15 cellular contexts compared by ENCODE assay signal in the genomic region with DNA sequence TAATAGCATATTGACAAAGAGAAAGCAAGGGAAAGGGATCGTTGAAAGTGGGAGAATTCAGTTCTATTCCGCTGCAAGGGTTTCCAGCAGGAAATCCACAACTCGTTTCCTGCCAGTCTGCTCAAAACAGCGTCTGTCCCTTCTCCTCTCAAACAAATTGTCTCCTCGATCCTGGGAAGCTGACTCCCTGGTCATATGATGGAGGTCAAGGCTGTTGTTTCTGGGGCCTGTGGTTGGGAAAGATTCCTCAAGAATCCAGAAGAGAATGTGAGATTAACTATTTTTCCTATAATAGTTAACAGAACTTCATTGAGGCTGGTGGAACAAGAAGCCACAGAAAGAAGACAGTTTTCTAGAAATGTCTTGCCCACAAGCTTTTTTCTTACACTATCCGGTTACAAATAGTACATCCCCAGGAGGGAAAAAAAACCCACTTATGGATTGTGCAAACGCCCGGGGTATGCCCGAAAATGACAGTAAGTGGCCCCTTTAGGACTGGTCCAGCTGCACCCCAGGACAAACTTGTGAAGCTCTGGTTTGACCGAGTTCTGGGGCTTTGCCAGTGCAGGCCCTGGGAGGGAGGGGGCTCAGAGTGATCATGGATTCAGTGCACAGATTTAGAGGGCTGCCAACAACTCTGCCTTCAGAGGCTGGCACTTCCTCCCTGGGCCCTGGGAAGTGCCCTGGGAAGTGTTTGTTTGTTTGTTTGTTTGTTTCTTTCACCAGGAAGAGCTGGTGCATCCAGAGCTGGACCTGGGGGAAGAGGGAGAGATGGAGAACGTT. TPM values are rescaled to one million over a fixed set of nuclear protein-coding genes. Genes with fewer than 3 reads are reported as not detected.
A peak's percentile ranks its signal among the peaks of the same experiment; 100 is the strongest.
DNase-seq lines count a peak whose midpoint lies in the region; ATAC-seq and TF ChIP-seq lines count a peak whose summit lies in the region.
"Had no signal": no experiment of that assay in that cellular context is flagged by ENCODE, and none has a peak within 500 bp of the region (broad histone marks: within the 10 kb centered on the region; RNA-seq: fewer than 3 reads in every experiment).

No MANE protein-coding gene starts in this region.

- H3K27ac ChIP-seq in lower lobe of right lung (peak overlapping the region; percentile 6), vagina (peak overlapping the region; percentile 60)
- H3K27ac ChIP-seq: ascending aorta, suprapubic skin had no signal

- TF ChIP-seq CTCF in lower lobe of right lung (IDR thresholded peaks at IDR 0.05) (no peak), vagina (IDR thresholded peaks at IDR 0.05) (no peak)

- H3K36me3 ChIP-seq in lower lobe of right lung (no peaks in the 10 kb centered on the region), vagina (no peaks in the 10 kb centered on the region)
- H3K36me3 ChIP-seq: ascending aorta, suprapubic skin had no signal

- H3K27me3 ChIP-seq in lower lobe of right lung (ENCODE audit: low read depth) (no peaks in the 10 kb centered on the region), vagina (no peaks in the 10 kb centered on the region)
- H3K27me3 ChIP-seq: ascending aorta, suprapubic skin had no signal

- H3K4me1 ChIP-seq in lower lobe of right lung (peaks cover 5% of the 10 kb centered on the region), vagina (no peaks in the 10 kb centered on the region)
- H3K4me1 ChIP-seq: ascending aorta had no signal

- no peaks in the 10 kb centered on the region for H3K9me3 ChIP-seq in lower lobe of right lung
- no peaks in the 10 kb centered on the region for H3K9me3 ChIP-seq in vagina
- H3K9me3 ChIP-seq: ascending aorta, suprapubic skin had no signal

- intact Hi-C loops in lower lobe of right lung (cut with DNase I), result no loop called here
- intact Hi-C loops in vagina (cut with DNase I), result no loop called here

- DNase-seq in LHCN-M2 (ENCODE audit: low read depth), result peak; percentile 43
- peak; percentile 24 for DNase-seq in dermis blood vessel endothelial cell
- no peak for DNase-seq in lower lobe of right lung
- no peak for DNase-seq in vagina (ENCODE audit: extremely low spot score in 2 of 2)
- DNase-seq: activated CD4-positive, CD25-positive, alpha-beta regulatory T cell treated with anti-CD3 and anti-CD28 coated beads, Interleukin-2, amount 50 U/mL, for 72 hours; activated T-cell treated with anti-CD3 and anti-CD28 coated beads for 4 hours; DND-41; erythroblast; OCI-M1; T-helper 1 cell had no signal

- no peak overlapping the region for H3K4me3 ChIP-seq in lower lobe of right lung
- H3K4me3 ChIP-seq in vagina, result no peak overlapping the region
- H3K4me3 ChIP-seq: ascending aorta, suprapubic skin had no signal

- ATAC-seq in lower lobe of right lung (no peak), HG03045 (IDR thresholded peaks at IDR 0.05; ENCODE audit: unreplicated experiment) (no peak), GM21367 (IDR thresholded peaks at IDR 0.05; ENCODE audit: unreplicated experiment) (no peak), HG03565 (IDR thresholded peaks at IDR 0.05; ENCODE audit: unreplicated experiment) (no peak)

- no peak for TF ChIP-seq POLR2A in vagina (IDR thresholded peaks at IDR 0.05)

RNA-seq across cellular contexts. Expression of gene CTBP2, which starts 49.4 kb away (rescaled TPM):
- total RNA-seq in LHCN-M2 (2014; rRNA removed) (51.1 and 51.9 TPM in 2 replicates), dermis blood vessel endothelial cell (112 and 148 TPM in 2 replicates), lower lobe of right lung (73.0 TPM), vagina (74.4 TPM)
- 34.7 TPM for polyA plus RNA-seq in LHCN-M2 (2012)

Comparison
In these comparisons a context has a peak if more than half of its experiments do, and no peak if none do; other contexts are left out.
1. DNase-seq: peak in LHCN-M2 (single experiment) and dermis blood vessel endothelial cell (single experiment); none in lower lobe of right lung (single experiment) and vagina (0 of 2).